In the genomic region with DNA sequence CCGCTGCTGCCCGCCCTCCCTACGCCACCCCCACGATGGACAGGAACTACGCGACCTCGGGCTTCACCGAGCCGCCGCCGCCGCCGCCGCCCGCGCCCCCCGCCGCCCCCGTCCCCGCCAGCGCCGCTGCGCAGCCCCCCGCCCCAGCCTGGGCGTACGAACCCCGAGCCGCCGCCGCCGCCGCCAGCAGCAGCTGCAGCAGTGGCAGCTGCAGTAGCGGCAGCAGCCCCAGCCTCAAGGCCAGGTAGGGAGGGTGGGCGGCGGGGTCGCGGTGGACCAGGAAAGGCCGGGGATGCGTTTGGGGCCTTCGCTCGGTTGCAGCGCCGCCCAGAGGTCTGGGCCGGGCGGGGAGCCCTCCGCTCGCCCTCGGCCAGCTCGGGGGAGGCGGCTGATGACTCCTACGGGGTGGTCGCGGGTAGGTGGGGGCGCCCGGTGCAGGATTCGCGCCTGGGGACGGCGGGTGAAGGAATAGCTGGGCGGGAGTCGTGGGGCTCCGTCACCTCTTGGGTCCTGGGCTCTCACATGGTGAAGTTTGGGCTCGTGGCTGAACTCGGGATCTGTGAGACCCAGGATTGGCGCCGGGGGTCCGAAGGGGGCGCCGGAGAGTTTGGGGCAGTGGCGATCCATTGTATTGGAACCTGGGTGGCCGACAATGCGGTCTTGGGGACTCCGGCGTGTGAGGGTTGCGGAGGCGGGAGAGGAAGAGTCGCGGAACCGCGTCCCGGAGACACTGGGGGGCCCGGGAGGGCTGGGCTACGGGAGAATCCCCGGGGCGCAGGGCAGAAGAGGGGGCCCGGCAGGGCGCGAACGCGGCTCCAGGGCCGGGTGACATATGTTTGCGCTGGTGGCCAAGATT, we compare ENCODE assay signal across 8 cellular contexts. TPM values are rescaled to one million over a fixed set of nuclear protein-coding genes. Genes with fewer than 3 reads are reported as not detected.
DNase-seq lines count a peak whose midpoint lies in the region; ATAC-seq lines count a peak whose summit lies in the region.

No MANE protein-coding gene starts in this region.

- peak; percentile 24 for ATAC-seq in HG02623 (IDR thresholded peaks at IDR 0.05; ENCODE audit: unreplicated experiment)
- ATAC-seq in effector memory CD8-positive, alpha-beta T cell (replicated peaks) = peak; percentile 49

- peak overlapping the region; percentile 87 to 91 for H3K27ac Mint-ChIP-seq in effector memory CD8-positive, alpha-beta T cell

- H3K36me3 ChIP-seq in mesodermal cell (ENCODE audit: control insufficient read depth, insufficient read depth, low read length) = peaks cover 9% of the 10 kb centered on the region

- H3K4me3 ChIP-seq in mesodermal cell (ENCODE audit: extremely low read depth, insufficient read depth, low read length, poor library complexity, severe bottlenecking) = peak overlapping the region; percentile 90

- peaks cover 5% of the 10 kb centered on the region for H3K36me3 Mint-ChIP-seq in effector memory CD8-positive, alpha-beta T cell (ENCODE audit: insufficient read depth)

- H3K27me3 Mint-ChIP-seq in effector memory CD8-positive, alpha-beta T cell = no peaks in the 10 kb centered on the region

- H3K9me3 ChIP-seq in mesodermal cell (ENCODE audit: control insufficient read depth, low read length) = no peaks in the 10 kb centered on the region

- peak overlapping the region; percentile 88 for H3K27ac ChIP-seq in mesodermal cell (ENCODE audit: low read depth, low read length, severe bottlenecking)

- H3K4me1 ChIP-seq in mesodermal cell (ENCODE audit: control insufficient read depth, insufficient read depth, low read length, poor library complexity, severe bottlenecking) = peaks cover 4% of the 10 kb centered on the region

- peak overlapping the region; percentile 95 to 96 for H3K4me3 Mint-ChIP-seq in effector memory CD8-positive, alpha-beta T cell

- peaks cover 17 to 23% of the 10 kb centered on the region in 2 donors for H3K4me1 Mint-ChIP-seq in effector memory CD8-positive, alpha-beta T cell (ENCODE audit: low read depth in 2 of 2)

- DNase-seq in NCI-H748 (lab: John Stamatoyannopoulos, UW; ENCODE audit: unreplicated experiment) (peak; percentile 79), NCI-H748 treated with DMSO at 0.1 percent for 48 hours (lab: John Stamatoyannopoulos, UW) (no peak), NCI-H1694 (lab: John Stamatoyannopoulos, UW) (peak; percentile 43)
- DNase-seq in activated CD8-positive, alpha-beta memory T cell treated with anti-CD3 and anti-CD28 coated beads for 4 hours (ENCODE audit: low read depth in 2 of 2) = peak; percentile 5 to 19
- peak; percentile 30 to 40 (median 38) for DNase-seq in effector memory CD8-positive, alpha-beta T cell
- peak; percentile 1 to 21 for DNase-seq in stimulated activated CD8-positive, alpha-beta memory T cell treated with anti-CD3 and anti-CD28 coated beads, Interleukin-2, amount 100 ng/mL, for 1 hour (ENCODE audit: low read depth in 2 of 2)

- H3K9me3 Mint-ChIP-seq in effector memory CD8-positive, alpha-beta T cell = no peaks in the 10 kb centered on the region

- 0 to 1% methylated on average over 37 to 60 of the region's 92 CpGs for WGBS in mesodermal cell (ENCODE audit: insufficient coverage in 2 of 2), 2 experiments

RNA-seq across cellular contexts. Expression of a gene that starts 0.7 kb away (rescaled TPM):
- polyA plus RNA-seq in mesodermal cell (2013, experiment 1 of 2) = 34.3 TPM
- 34.1 TPM for polyA plus RNA-seq in mesodermal cell (2013, experiment 2 of 2)
